In genomic region chrX:25523574-25523973, GRCh38 we compare ENCODE assay signal across 8 cellular contexts.
DNase-seq lines count a peak whose midpoint lies in the region; FAIRE-seq and TF ChIP-seq lines count a peak whose summit lies in the region.

No MANE protein-coding gene starts in this region.

- H4K5ac ChIP-seq in H1 (ENCODE audit: insufficient read length, low read depth, low read length), result no peak overlapping the region

- H3K4me1 Mint-ChIP-seq in MCF 10A (ENCODE audit: insufficient read depth, unreplicated experiment) (peaks cover 13% of the 10 kb centered on the region), progenitor cell of endocrine pancreas (ENCODE audit: low read depth) (peaks cover 5% of the 10 kb centered on the region)
- H3K4me1 Mint-ChIP-seq in CD4-positive, alpha-beta memory T cell, result no peaks in the 10 kb centered on the region

- H2BK12ac ChIP-seq in H1 (ENCODE audit: low read depth, low read length), result no peak overlapping the region

- no peak overlapping the region for H2BK5ac ChIP-seq in H1 (ENCODE audit: low read depth, low read length)

- no peak overlapping the region for H4K8ac ChIP-seq in H1 (ENCODE audit: extremely low read depth, insufficient read depth, low read length)

- CTCF ChIA-PET in MCF 10A (lab: Yijun Ruan, JAX) (interaction anchor here (0.6 to 1.1 kb wide), 13 partner anchors 9 to 1259 kb away, joined by 3 to 6 read pairs (median 3); no protein-coding TSS in a partner anchor), H1 (lab: Charles Lee; ENCODE audit: partially characterized antibody) (interaction anchor here (0.7 to 1.4 kb wide), 7 partner anchors 16 to 445 kb away, joined by 3 to 7 read pairs (median 3); no protein-coding TSS in a partner anchor)
- CTCF ChIA-PET in CD4-positive, alpha-beta memory T cell (lab: Charles Lee; ENCODE audit: partially characterized antibody), result no interaction called here

- no peaks in the 10 kb centered on the region for H3K27me3 Mint-ChIP-seq in MCF 10A (ENCODE audit: insufficient read depth, unreplicated experiment)
- H3K27me3 Mint-ChIP-seq in progenitor cell of endocrine pancreas, result peaks cover 5% of the 10 kb centered on the region
- no peaks in the 10 kb centered on the region for H3K27me3 Mint-ChIP-seq in CD4-positive, alpha-beta memory T cell

- H3K18ac ChIP-seq in H1 (ENCODE audit: extremely low read depth, low read length), result no peak overlapping the region

- TF ChIP-seq EP300 in H1 (IDR thresholded peaks at IDR 0.05; ENCODE audit: borderline replicate concordance in 1 of 2, low read depth in 2 of 2, low read length in 2 of 2), result no peak

- FAIRE-seq in H1 (lab: Jason Lieb, UNC), result peak; percentile 84

- POLR2A ChIA-PET in MCF 10A (lab: Yijun Ruan, JAX), result no interaction called here
- POLR2A ChIA-PET in H1 (lab: Charles Lee; ENCODE audit: partially characterized antibody), result interaction anchor here (0.7 kb wide), 1 partner anchor 49 kb away, joined by 3 read pairs; no protein-coding TSS in a partner anchor
- POLR2A ChIA-PET in CD4-positive, alpha-beta memory T cell (lab: Charles Lee; ENCODE audit: partially characterized antibody), result no interaction called here

- no peak overlapping the region for H3K27ac ChIP-seq in breast epithelium
- H3K27ac ChIP-seq in H1 (ENCODE audit: low read depth, low read length), result no peak overlapping the region
- H3K27ac ChIP-seq in CD4-positive, alpha-beta memory T cell (ENCODE audit: low read depth, low read length), result no peak overlapping the region

- BruUV-seq in MCF 10A (replicated peaks; lab: Mats Ljungman, UMichigan), result no TSS peak

- peaks cover 0 to 17% of the 10 kb centered on the region in 2 donors for H3K27me3 ChIP-seq in breast epithelium
- no peaks in the 10 kb centered on the region for H3K27me3 ChIP-seq in H1 (replicated peaks in 1 of 4; ENCODE audit: control insufficient read depth in 3 of 4, extremely low read depth in 1 of 4, insufficient read depth in 3 of 4, low read length in 3 of 4)
- H3K27me3 ChIP-seq in CD4-positive, alpha-beta memory T cell (ENCODE audit: insufficient read depth, low read length), result no peaks in the 10 kb centered on the region

- H3K79me2 ChIP-seq in H1 (ENCODE audit: control insufficient read depth in 1 of 2, insufficient read depth in 2 of 2, low read length in 2 of 2), result no peaks in the 10 kb centered on the region

- no peak overlapping the region for H3K23ac ChIP-seq in H1 (ENCODE audit: insufficient read length)

- H3K36me3 Mint-ChIP-seq in MCF 10A (ENCODE audit: insufficient read depth, unreplicated experiment) (no peaks in the 10 kb centered on the region), progenitor cell of endocrine pancreas (ENCODE audit: insufficient read depth) (no peaks in the 10 kb centered on the region)
- H3K36me3 Mint-ChIP-seq in CD4-positive, alpha-beta memory T cell, result no peaks in the 10 kb centered on the region

- no peak overlapping the region for H3K4me2 ChIP-seq in H1 (ENCODE audit: insufficient read depth in 1 of 2, low read depth in 2 of 2, low read length in 2 of 2)

- H2AFZ ChIP-seq in H1 (ENCODE audit: low read length), result no peak overlapping the region

- no peak overlapping the region for H2BK20ac ChIP-seq in H1 (ENCODE audit: low read length)

- no peak overlapping the region for H3K27ac Mint-ChIP-seq in MCF 10A (ENCODE audit: low read depth, unreplicated experiment)
- no peak overlapping the region for H3K27ac Mint-ChIP-seq in progenitor cell of endocrine pancreas
- H3K27ac Mint-ChIP-seq in CD4-positive, alpha-beta memory T cell, result no peak overlapping the region

- H3K9me3 ChIP-seq in breast epithelium, result no peaks in the 10 kb centered on the region
- H3K9me3 ChIP-seq in H1 (ENCODE audit: insufficient read depth in 2 of 2, low read depth in 1 of 2, low read length in 1 of 2), result no peaks in the 10 kb centered on the region
- no peaks in the 10 kb centered on the region for H3K9me3 ChIP-seq in CD4-positive, alpha-beta memory T cell (ENCODE audit: control insufficient read depth in 1 of 2, low read length in 2 of 2)

- peak; percentile 29 for TF ChIP-seq CTCF in MCF 10A (IDR thresholded peaks at IDR 0.05; ENCODE audit: unreplicated experiment)
- TF ChIP-seq CTCF in breast epithelium (IDR thresholded peaks at IDR 0.05), result no peak
- TF ChIP-seq CTCF in H1 (IDR thresholded peaks at IDR 0.05; ENCODE audit: control extremely low read depth in 1 of 3, insufficient read depth in 1 of 3, low read depth in 1 of 3, low read length in 3 of 3), result peak in 2 of 3 experiments; percentile 37 to 48; a peak in 2 of 4 replicates
- TF ChIP-seq CTCF in progenitor cell of endocrine pancreas (IDR thresholded peaks at IDR 0.05; ENCODE audit: unreplicated experiment), result peak; percentile 55

- no peak overlapping the region for H2AK5ac ChIP-seq in H1 (ENCODE audit: low read depth, low read length)

- no peaks in the 10 kb centered on the region for H3K4me1 ChIP-seq in breast epithelium
- H3K4me1 ChIP-seq in H1 (replicated peaks in 1 of 4; ENCODE audit: control insufficient read depth in 3 of 4, insufficient read depth in 4 of 4, low read length in 3 of 4), result 0 out of 7 replicates have a peak, but pooled peaks cover 0 to 2% (median 0%) of the 10 kb centered on the region in 4 experiments
- no peaks in the 10 kb centered on the region for H3K4me1 ChIP-seq in CD4-positive, alpha-beta memory T cell (ENCODE audit: insufficient read depth, low read length)

- H3K4me3 ChIP-seq in breast epithelium, result no peak overlapping the region
- H3K4me3 ChIP-seq in H1 (ENCODE audit: extremely low read depth in 1 of 4, insufficient read depth in 2 of 4, low read depth in 3 of 4, low read length in 4 of 4), result no peak overlapping the region
- no peak overlapping the region for H3K4me3 ChIP-seq in CD4-positive, alpha-beta memory T cell (ENCODE audit: low read length in 2 of 2)

- H3K4me3 Mint-ChIP-seq in MCF 10A (ENCODE audit: unreplicated experiment), result peak overlapping the region; percentile 33
- H3K4me3 Mint-ChIP-seq in progenitor cell of endocrine pancreas (ENCODE audit: low read depth), result no peak overlapping the region
- H3K4me3 Mint-ChIP-seq in CD4-positive, alpha-beta memory T cell, result no peak overlapping the region

- no peak overlapping the region for H2BK120ac ChIP-seq in H1 (replicated peaks; ENCODE audit: low read depth, low read length)

- peak; percentile 76 to 78 for TF ChIP-seq RAD21 in H1 (IDR thresholded peaks at IDR 0.05 in 1 of 2, conservative IDR thresholded peaks at IDR 0.05 in 1 of 2; ENCODE audit: low read depth in 2 of 2, low read length in 2 of 2)

- no peaks in the 10 kb centered on the region for H3K23me2 ChIP-seq in H1 (ENCODE audit: low read depth, low read length)

- no peak overlapping the region for H3K56ac ChIP-seq in H1 (replicated peaks; ENCODE audit: insufficient read length, low read depth, low read length)

- no peak for TF ChIP-seq POLR2A in breast epithelium (IDR thresholded peaks at IDR 0.05)
- TF ChIP-seq POLR2A in H1 (IDR thresholded peaks at IDR 0.05; ENCODE audit: control extremely low read depth in 1 of 2, low read depth in 2 of 2, low read length in 2 of 2), result no peak

- H3K79me1 ChIP-seq in H1 (ENCODE audit: low read depth, low read length), result no peaks in the 10 kb centered on the region

- WGBS in H1 (ENCODE audit: extremely low coverage in 1 of 2, insufficient coverage in 1 of 2, insufficient read length in 1 of 2, insufficient replicate concordance in 2 of 2, low coverage in 1 of 2, low lambda C conversion rate in 2 of 2, missing lambda C conversion rate in 1 of 2), 2 experiments, result 38% methylated on average over 5 of the region's 5 CpGs; no CpG with 5 or more reads in 1 of the 2 experiments

- H3K36me3 ChIP-seq in breast epithelium (no peaks in the 10 kb centered on the region), H1 (ENCODE audit: control insufficient read depth in 2 of 4, insufficient read depth in 4 of 4, low read length in 3 of 4) (no peaks in the 10 kb centered on the region)
- H3K36me3 ChIP-seq in CD4-positive, alpha-beta memory T cell (ENCODE audit: insufficient read depth, low read length), result no peaks in the 10 kb centered on the region

- H3K4ac ChIP-seq in H1 (replicated peaks; ENCODE audit: insufficient read length, low read depth, low read length), result no peak overlapping the region

- intact Hi-C loops in MCF 10A (cut with micrococcal nuclease), result loop anchor here (1.0 to 5.0 kb wide), 4 partner anchors 198 to 1664 kb away; no protein-coding TSS in a partner anchor
- intact Hi-C loops in breast epithelium (cut with DNase I; ENCODE audit: low total_unique reads), result no loop called here
- intact Hi-C loops in CD4-positive, alpha-beta memory T cell (cut with micrococcal nuclease), result no loop called here

- H4K91ac ChIP-seq in H1 (replicated peaks; ENCODE audit: insufficient read length, low read length), result no peak overlapping the region

- no peak overlapping the region for H3K9ac ChIP-seq in H1 (replicated peaks in 1 of 4; ENCODE audit: extremely low read depth in 1 of 4, low read depth in 3 of 4, low read length in 3 of 4)

- H3K14ac ChIP-seq in H1 (ENCODE audit: insufficient read length), result no peak overlapping the region

- H2BK15ac ChIP-seq in H1 (ENCODE audit: low read length), result no peak overlapping the region

- DNase-seq in MCF 10A (ENCODE audit: unreplicated experiment) (peak; percentile 51), breast epithelium (ENCODE audit: low spot score in 2 of 2) (no peak), NCI-H460 (ENCODE audit: extremely low read depth, low read depth) (peak; percentile 59), H1 (ENCODE audit: low read depth in 1 of 2, low spot score in 2 of 2) (peak; percentile 3 to 42), progenitor cell of endocrine pancreas (ENCODE audit: low spot score, unreplicated experiment) (no peak), mesenteric fat pad (ENCODE audit: low spot score) (no peak)
- no peak for DNase-seq in CD4-positive, alpha-beta memory T cell
- DNase-seq in activated naive CD4-positive, alpha-beta T cell (lab: John Stamatoyannopoulos, UW), result no peak

- H3K9me3 Mint-ChIP-seq in MCF 10A (ENCODE audit: unreplicated experiment), result peaks cover 6% of the 10 kb centered on the region
- H3K9me3 Mint-ChIP-seq in progenitor cell of endocrine pancreas (ENCODE audit: low read depth), result peaks cover 9% of the 10 kb centered on the region
- peaks cover 0 to 6% (median 2%) of the 10 kb centered on the region in 8 donors for H3K9me3 Mint-ChIP-seq in CD4-positive, alpha-beta memory T cell

- no peaks in the 10 kb centered on the region for H4K20me1 ChIP-seq in H1 (replicated peaks in 1 of 2; ENCODE audit: control insufficient read depth in 1 of 2, insufficient read depth in 2 of 2, low read length in 2 of 2)

TF ChIP-seq in H1, 55 proteins besides CTCF, POLR2A, EP300 and RAD21 (continues in another document):
- TF ChIP-seq NANOG (IDR thresholded peaks at IDR 0.05; ENCODE audit: insufficient read depth, low read depth, low read length, poor library complexity, severe bottlenecking) (no peak), JUND (IDR thresholded peaks at IDR 0.05; ENCODE audit: low read length) (no peak), ZNF274 (IDR thresholded peaks at IDR 0.05; ENCODE audit: borderline replicate concordance, extremely low read depth, low read length) (no peak), EZH2 (IDR thresholded peaks at IDR 0.05; ENCODE audit: low read depth, low read length, severe bottlenecking) (no peak), CBX5 (IDR thresholded peaks at IDR 0.05; ENCODE audit: low read depth, low read length) (no peak), KDM4A (IDR thresholded peaks at IDR 0.05; ENCODE audit: low read depth, low read length, severe bottlenecking) (no peak)

Comparison
In these comparisons a context has a peak if more than half of its experiments do, and no peak if none do; other contexts are left out.
1. DNase-seq: peak in MCF 10A (single experiment), NCI-H460 (single experiment) and H1 (2 of 2); none in breast epithelium (0 of 2), progenitor cell of endocrine pancreas (single experiment), CD4-positive, alpha-beta memory T cell (0 of 5), activated naive CD4-positive, alpha-beta T cell (0 of 4) and mesenteric fat pad (single experiment).
2. CTCF ChIP-seq: peak in MCF 10A (single experiment), H1 (2 of 3) and progenitor cell of endocrine pancreas (single experiment); none in breast epithelium (0 of 3).